Comparison of ENCODE assay signal across 8 cellular contexts in genomic region chr1:35556494-35557117, GRCh38. TPM values are rescaled to one million over a fixed set of nuclear protein-coding genes. Genes with fewer than 3 reads are reported as not detected.
DNase-seq lines count a peak whose midpoint lies in the region; ATAC-seq and TF ChIP-seq lines count a peak whose summit lies in the region.

No MANE protein-coding gene starts in this region.

- H3K27ac ChIP-seq in CD4-positive, alpha-beta T cell (ENCODE audit: low read depth, low read length) = peak overlapping the region; percentile 77
- H3K27ac ChIP-seq in HUES48 (ENCODE audit: low read depth, low read length) (peak overlapping the region; percentile 99), adipose tissue (ENCODE audit: low read depth, low read length) (peak overlapping the region; percentile 53), uterus (peak overlapping the region; percentile 96 to 98)

- H3K36me3 ChIP-seq in HUES48 (ENCODE audit: control insufficient read depth, insufficient read depth, low read length) (peaks cover 42% of the 10 kb centered on the region), uterus (no peaks in the 10 kb centered on the region)

- peak overlapping the region; percentile 83 for H3K4me3 ChIP-seq in HUES48 (ENCODE audit: low read depth, low read length)
- H3K4me3 ChIP-seq in lower leg skin (ENCODE audit: low read depth, poor library complexity, severe bottlenecking) = peak overlapping the region; percentile 83
- peak overlapping the region; percentile 87 to 92 for H3K4me3 ChIP-seq in uterus

- H3K4me1 Mint-ChIP-seq in CD4-positive, alpha-beta T cell (ENCODE audit: low read depth) = peaks cover 78% of the 10 kb centered on the region

- no peaks in the 10 kb centered on the region for H3K9me3 ChIP-seq in CD4-positive, alpha-beta T cell (ENCODE audit: control insufficient read depth, low read length)
- no peaks in the 10 kb centered on the region for H3K9me3 ChIP-seq in HUES48 (ENCODE audit: control insufficient read depth, insufficient read depth, low read length)
- H3K9me3 ChIP-seq in uterus = no peaks in the 10 kb centered on the region

- TF ChIP-seq POLR2A in lower leg skin (IDR thresholded peaks at IDR 0.05) = no peak
- no peak for TF ChIP-seq POLR2A in uterus (IDR thresholded peaks at IDR 0.05)

- peaks cover 40% of the 10 kb centered on the region for H3K4me1 ChIP-seq in HUES48 (ENCODE audit: control insufficient read depth, insufficient read depth, low read length)
- peaks cover 0 to 15% of the 10 kb centered on the region in 2 donors for H3K4me1 ChIP-seq in uterus

- POLR2A ChIA-PET in CD4-positive, alpha-beta T cell (lab: Charles Lee) = interaction anchor here (0.5 to 3.2 kb wide), 17 partner anchors 8 to 374 kb away, joined by 3 to 53 read pairs (median 5); partner anchors contain the start of gene AGO3

- TF ChIP-seq CTCF in CD4-positive, alpha-beta T cell (IDR thresholded peaks at IDR 0.05) = no peak
- TF ChIP-seq CTCF in lower leg skin (IDR thresholded peaks at IDR 0.05) (no peak), uterus (IDR thresholded peaks at IDR 0.05) (no peak)

- intact Hi-C loops in CD4-positive, alpha-beta T cell (cut with DNase I, micrococcal nuclease) = loop anchor here (2.0 to 10.0 kb wide), 6 partner anchors 50 to 692 kb away; partner anchors contain the start of genes SFPQ (in 1 of the 2) and ZMYM6 (in 1 of the 2)
- intact Hi-C loops in lower leg skin (cut with DNase I; ENCODE audit: low total_unique reads) (no loop called here), uterus (cut with DNase I; ENCODE audit: low total_unique reads) (no loop called here), posterior vena cava (cut with DNase I) (no loop called here)

- WGBS in adipose tissue, 3 donors = 1 to 2% (median 1%) methylated on average over 15 to 17 of the region's 17 CpGs
- 2 to 4% methylated on average over 12 to 13 of the region's 17 CpGs for WGBS in lower leg skin, 2 donors

- H3K27me3 ChIP-seq in CD4-positive, alpha-beta T cell (ENCODE audit: control insufficient read depth, insufficient read depth, low read length) = no peaks in the 10 kb centered on the region
- H3K27me3 ChIP-seq in HUES48 (ENCODE audit: control insufficient read depth, insufficient read depth, low read length) (no peaks in the 10 kb centered on the region), uterus (no peaks in the 10 kb centered on the region)

- H3K4me3 Mint-ChIP-seq in CD4-positive, alpha-beta T cell = peak overlapping the region; percentile 100

- no peaks in the 10 kb centered on the region for H3K9me3 Mint-ChIP-seq in CD4-positive, alpha-beta T cell

- peak overlapping the region; percentile 97 for H3K27ac Mint-ChIP-seq in CD4-positive, alpha-beta T cell

- no peak for ATAC-seq in CD4-positive, alpha-beta T cell (ENCODE audit: poor library complexity)
- no peak for ATAC-seq in HG02588 (IDR thresholded peaks at IDR 0.05; ENCODE audit: unreplicated experiment)

- DNase-seq in CD4-positive, alpha-beta T cell = no peak
- DNase-seq in lower leg skin (ENCODE audit: low spot score in 2 of 2) = no peak
- DNase-seq in uterus = no peak
- no peak for DNase-seq in NCI-H446 treated with DMSO at 0.1 percent for 48 hours (lab: John Stamatoyannopoulos, UW)
- no peak for DNase-seq in posterior vena cava (ENCODE audit: low spot score)

- peaks cover 78% of the 10 kb centered on the region for H3K36me3 Mint-ChIP-seq in CD4-positive, alpha-beta T cell (ENCODE audit: low read depth)

- no peaks in the 10 kb centered on the region for H3K27me3 Mint-ChIP-seq in CD4-positive, alpha-beta T cell

- CTCF ChIA-PET in CD4-positive, alpha-beta T cell (lab: Charles Lee) = interaction anchor here (0.6 to 2.0 kb wide), 4 partner anchors 9 to 157 kb away, joined by 3 to 10 read pairs (median 4); no protein-coding TSS in a partner anchor

- H3K9ac ChIP-seq in HUES48 (ENCODE audit: low read depth, low read length) = peak overlapping the region; percentile 94

RNA-seq across cellular contexts. Expression of gene KIAA0319L, which starts 0.6 kb away (rescaled TPM):
- total RNA-seq in CD4-positive, alpha-beta T cell = 10 to 100 TPM; 50.9 to 53.3 TPM
- 10 to 100 TPM; 16.9 to 29.0 (median 19.8) TPM for polyA plus RNA-seq in adipose tissue
- total RNA-seq in lower leg skin = 10 to 100 TPM; 33.4 to 60.9 (median 44.9) TPM
- 10 to 100 TPM; 27.6 to 72.1 (median 53.8) TPM for total RNA-seq in uterus
- total RNA-seq in posterior vena cava = 10 to 100 TPM; 28.4 to 28.6 TPM

RNA-seq across cellular contexts. Expression of gene NCDN, which starts 1.0 kb away (rescaled TPM):
- total RNA-seq in CD4-positive, alpha-beta T cell = 10 to 100 TPM; 12.8 to 14.2 TPM
- polyA plus RNA-seq in adipose tissue = 10 to 100 TPM in 2 of 3 donors, 1 to 10 TPM in 1; 5.3 to 11.6 (median 11.2) TPM
- total RNA-seq in lower leg skin (10 to 100 TPM; 13.7 to 18.4 (median 16.1) TPM), uterus (10 to 100 TPM in 2 of 4 donors, 1 to 10 TPM in 2; 4.4 to 29.9 (median 17.0) TPM), posterior vena cava (10 to 100 TPM; 16.6 to 22.6 TPM)

RNA-seq across cellular contexts. Expression of gene TFAP2E, which starts 16.5 kb away (rescaled TPM):
- 1 to 10 TPM; 3.0 to 3.8 TPM for total RNA-seq in CD4-positive, alpha-beta T cell
- polyA plus RNA-seq in adipose tissue = 1 to 10 TPM in 1 of 3 donors, under 1 TPM in 2; 0.28 to 1.0 (median 0.34) TPM
- total RNA-seq in lower leg skin (1 to 10 TPM; 4.2 to 5.7 (median 4.8) TPM), uterus (1 to 10 TPM in 1 of 4 donors, under 1 TPM in 1, not detected in 2; 0.97 to 3.6 TPM), posterior vena cava (under 1 TPM; 0.65 to 0.81 TPM)

Comparison
In these comparisons a context has a peak if more than half of its experiments do, and no peak if none do; other contexts are left out.
1. intact Hi-C loops: an anchor here in CD4-positive, alpha-beta T cell (2.0 to 10.0 kb wide); none called in lower leg skin, uterus and posterior vena cava.